In the genomic region with DNA sequence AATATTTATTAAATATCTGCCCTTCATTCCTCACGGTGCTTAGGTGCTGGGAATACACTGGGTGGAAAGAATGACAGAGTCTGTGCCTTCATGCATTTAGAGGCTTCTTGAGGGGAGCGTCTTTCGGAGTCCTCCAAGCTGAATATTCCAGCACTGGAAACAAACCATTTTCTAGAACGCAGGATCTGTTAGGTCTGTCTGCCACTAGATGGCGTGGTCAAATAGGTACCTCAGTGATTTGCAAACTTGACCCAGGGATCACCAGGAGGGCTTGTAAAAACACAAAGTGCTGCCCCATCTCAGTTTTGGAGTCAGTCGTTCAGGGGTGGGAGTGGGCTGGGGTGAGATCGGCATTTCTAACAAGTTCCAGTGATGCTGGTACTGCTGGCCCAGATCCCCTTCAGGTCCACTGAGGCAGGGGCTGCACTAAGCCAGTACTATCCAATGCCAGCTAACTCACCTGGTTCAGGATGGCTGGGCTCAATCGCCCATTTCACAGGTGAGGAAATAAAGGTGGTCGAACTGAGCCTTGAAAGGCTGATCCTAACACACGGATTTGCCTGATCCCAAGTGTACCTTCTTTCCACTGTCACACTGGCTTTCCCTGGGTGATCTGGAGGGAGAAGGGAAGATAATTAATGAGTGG, we compare ENCODE assay signal across 8 cellular contexts. TPM values are rescaled to one million over a fixed set of nuclear protein-coding genes. Genes with fewer than 3 reads are reported as not detected.
DNase-seq lines count a peak whose midpoint lies in the region; ATAC-seq, FAIRE-seq and TF ChIP-seq lines count a peak whose summit lies in the region.

No MANE protein-coding gene starts in this region.

- H3K18ac ChIP-seq in H1 (ENCODE audit: extremely low read depth, low read length): no peak overlapping the region

- H2BK12ac ChIP-seq in H1 (ENCODE audit: low read depth, low read length): 0 out of 2 replicates have a peak overlapping the region, but pooled peaks have one; percentile 12

- H2AFZ ChIP-seq in OCI-LY1 (ENCODE audit: low read length) (no peak overlapping the region), H1 (ENCODE audit: low read length) (no peak overlapping the region), neural cell (ENCODE audit: low read depth, low read length) (no peak overlapping the region)

- no peak overlapping the region for H4K8ac ChIP-seq in H1 (ENCODE audit: extremely low read depth, insufficient read depth, low read length)

- H3K79me1 ChIP-seq in H1 (ENCODE audit: low read depth, low read length): peaks cover 2% of the 10 kb centered on the region

- H3K79me2 ChIP-seq in OCI-LY1 (ENCODE audit: insufficient read depth, low read length) (no peaks in the 10 kb centered on the region), H1 (ENCODE audit: control insufficient read depth in 1 of 2, insufficient read depth in 2 of 2, low read length in 2 of 2) (peaks cover 0 to 2% of the 10 kb centered on the region in 2 experiments; a peak in 1 of 4 replicates), neural cell (replicated peaks; ENCODE audit: insufficient read depth, low read length) (peaks cover 60% of the 10 kb centered on the region)

- H3K27ac ChIP-seq in OCI-LY1 (ENCODE audit: low read depth, low read length, poor library complexity, severe bottlenecking) (no peak overlapping the region), H1 (ENCODE audit: low read depth, low read length) (no peak overlapping the region), neural cell (ENCODE audit: low read length) (no peak overlapping the region), vagina (no peak overlapping the region)

- no peak overlapping the region for H2BK15ac ChIP-seq in H1 (ENCODE audit: low read length)

- H2BK120ac ChIP-seq in H1 (replicated peaks; ENCODE audit: low read depth, low read length): no peak overlapping the region

- H3K23ac ChIP-seq in H1 (ENCODE audit: insufficient read length): no peak overlapping the region

- no peaks in the 10 kb centered on the region for H3K23me2 ChIP-seq in H1 (ENCODE audit: low read depth, low read length)

- H4K91ac ChIP-seq in H1 (replicated peaks; ENCODE audit: insufficient read length, low read length): no peak overlapping the region

- no peak overlapping the region for H2AK5ac ChIP-seq in H1 (ENCODE audit: low read depth, low read length)

- TF ChIP-seq POLR2A in H1 (IDR thresholded peaks at IDR 0.05; ENCODE audit: control extremely low read depth in 1 of 2, low read depth in 2 of 2, low read length in 2 of 2) (no peak), vagina (IDR thresholded peaks at IDR 0.05) (no peak)

- H3K9ac ChIP-seq in OCI-LY1 (ENCODE audit: low read length) (no peak overlapping the region), H1 (replicated peaks in 1 of 4; ENCODE audit: extremely low read depth in 1 of 4, low read depth in 3 of 4, low read length in 3 of 4) (no peak overlapping the region), neural cell (ENCODE audit: low read length) (no peak overlapping the region)

- no peaks in the 10 kb centered on the region for H4K20me1 ChIP-seq in OCI-LY1 (ENCODE audit: insufficient read depth, low read length)
- peaks cover 0 to 5% of the 10 kb centered on the region in 2 experiments for H4K20me1 ChIP-seq in H1 (replicated peaks in 1 of 2; ENCODE audit: control insufficient read depth in 1 of 2, insufficient read depth in 2 of 2, low read length in 2 of 2)
- no peaks in the 10 kb centered on the region for H4K20me1 ChIP-seq in neural cell (ENCODE audit: insufficient read depth)

- H3K14ac ChIP-seq in H1 (ENCODE audit: insufficient read length): no peak overlapping the region

- intact Hi-C loops in vagina (cut with DNase I): no loop called here

- DNase-seq in AG09309 (ENCODE audit: low read depth) (peak; percentile 24), H1 (ENCODE audit: low read depth in 1 of 2, low spot score in 2 of 2) (no peak), vagina (ENCODE audit: extremely low spot score in 2 of 2) (no peak)
- no peak for DNase-seq in activated CD4-positive, CD25-positive, alpha-beta regulatory T cell treated with anti-CD3 and anti-CD28 coated beads, Interleukin-2, amount 50 U/mL, for 72 hours

- H4K5ac ChIP-seq in H1 (ENCODE audit: insufficient read length, low read depth, low read length): no peak overlapping the region

- no peak overlapping the region for H3K4ac ChIP-seq in H1 (replicated peaks; ENCODE audit: insufficient read length, low read depth, low read length)

- H3K56ac ChIP-seq in H1 (replicated peaks; ENCODE audit: insufficient read length, low read depth, low read length): no peak overlapping the region

- H3K27me3 ChIP-seq in OCI-LY1 (ENCODE audit: insufficient read depth, low read length) (no peaks in the 10 kb centered on the region), H1 (replicated peaks in 1 of 4; ENCODE audit: control insufficient read depth in 3 of 4, extremely low read depth in 1 of 4, insufficient read depth in 3 of 4, low read length in 3 of 4) (no peaks in the 10 kb centered on the region), neural cell (ENCODE audit: insufficient read depth, low read depth, low read length) (no peaks in the 10 kb centered on the region), vagina (no peaks in the 10 kb centered on the region)

- peak; percentile 71 for FAIRE-seq in H1 (lab: Jason Lieb, UNC)

- no peak overlapping the region for H2BK5ac ChIP-seq in H1 (ENCODE audit: low read depth, low read length)

- TF ChIP-seq RAD21 in H1 (IDR thresholded peaks at IDR 0.05 in 1 of 2, conservative IDR thresholded peaks at IDR 0.05 in 1 of 2; ENCODE audit: low read depth in 2 of 2, low read length in 2 of 2) (peak; percentile 37 to 60; a peak in 3 of 4 replicates), neural cell (conservative IDR thresholded peaks at IDR 0.05) (no peak)

- POLR2A ChIA-PET in H1 (lab: Charles Lee; ENCODE audit: partially characterized antibody): interaction anchor here (1.6 kb wide), 1 partner anchor 14 kb away, joined by 4 read pairs; no protein-coding TSS in a partner anchor

- TF ChIP-seq EP300 in H1 (IDR thresholded peaks at IDR 0.05; ENCODE audit: borderline replicate concordance in 1 of 2, low read depth in 2 of 2, low read length in 2 of 2) (no peak), neural cell (conservative IDR thresholded peaks at IDR 0.05; ENCODE audit: poor library complexity, severe bottlenecking) (no peak)

- H3K9me2 ChIP-seq in OCI-LY1 (ENCODE audit: low read depth, low read length) (no peaks in the 10 kb centered on the region), neural cell (ENCODE audit: insufficient read depth, low read length) (no peaks in the 10 kb centered on the region)

- H3K9me3 ChIP-seq in OCI-LY1 (ENCODE audit: low read length) (no peaks in the 10 kb centered on the region), H1 (ENCODE audit: insufficient read depth in 2 of 2, low read depth in 1 of 2, low read length in 1 of 2) (no peaks in the 10 kb centered on the region), neural cell (ENCODE audit: low read length) (peaks cover 3% of the 10 kb centered on the region), vagina (no peaks in the 10 kb centered on the region)

- WGBS in H1 (ENCODE audit: extremely low coverage in 1 of 2, insufficient coverage in 1 of 2, insufficient read length in 1 of 2, insufficient replicate concordance in 2 of 2, low coverage in 1 of 2, low lambda C conversion rate in 2 of 2, missing lambda C conversion rate in 1 of 2), 2 experiments: 55% methylated on average over 10 of the region's 10 CpGs; no CpG with 5 or more reads in 1 of the 2 experiments

- H3K36me3 ChIP-seq in OCI-LY1 (ENCODE audit: insufficient read depth, low read length) (no peaks in the 10 kb centered on the region), H1 (ENCODE audit: control insufficient read depth in 2 of 4, insufficient read depth in 4 of 4, low read length in 3 of 4) (no peaks in the 10 kb centered on the region), neural cell (ENCODE audit: insufficient read depth, low read length) (no peaks in the 10 kb centered on the region), vagina (no peaks in the 10 kb centered on the region)

- TF ChIP-seq CTCF in AG09309 (IDR thresholded peaks at IDR 0.05; ENCODE audit: control insufficient read depth, insufficient read depth, low read depth, low read length, missing control alignments) (peak; percentile 78), GM12875 (IDR thresholded peaks at IDR 0.05; ENCODE audit: borderline replicate concordance, insufficient read depth, low read depth, low read length) (peak; percentile 76), OCI-LY1 (IDR thresholded peaks at IDR 0.05; ENCODE audit: low read length) (peak; percentile 63), H1 (IDR thresholded peaks at IDR 0.05; ENCODE audit: control extremely low read depth in 1 of 3, insufficient read depth in 1 of 3, low read depth in 1 of 3, low read length in 3 of 3) (peak; percentile 38 to 85 (median 65)), neural cell (IDR thresholded peaks at IDR 0.05; ENCODE audit: poor library complexity, severe bottlenecking) (peak; percentile 23), vagina (IDR thresholded peaks at IDR 0.05) (no peak)

- no peaks in the 10 kb centered on the region for H3F3A ChIP-seq in OCI-LY1 (ENCODE audit: insufficient read depth, low read length)
- no peaks in the 10 kb centered on the region for H3F3A ChIP-seq in neural cell (ENCODE audit: insufficient read depth, low read length, poor library complexity, severe bottlenecking)

- CTCF ChIA-PET in H1 (lab: Charles Lee; ENCODE audit: partially characterized antibody): interaction anchor here (0.7 to 4.9 kb wide), 19 partner anchors 10 to 434 kb away, joined by 3 to 42 read pairs (median 4); no protein-coding TSS in a partner anchor

- H3K4me3 ChIP-seq in AG09309 (ENCODE audit: control insufficient read depth, low read depth, low read length): no peak overlapping the region
- no peak overlapping the region for H3K4me3 ChIP-seq in GM12875 (ENCODE audit: low read depth, low read length)
- no peak overlapping the region for H3K4me3 ChIP-seq in OCI-LY1 (ENCODE audit: low read depth, low read length, poor library complexity, severe bottlenecking)
- no peak overlapping the region for H3K4me3 ChIP-seq in H1 (ENCODE audit: extremely low read depth in 1 of 4, insufficient read depth in 2 of 4, low read depth in 3 of 4, low read length in 4 of 4)
- no peak overlapping the region for H3K4me3 ChIP-seq in neural cell (ENCODE audit: low read length)
- H3K4me3 ChIP-seq in vagina: no peak overlapping the region

- no peak for ATAC-seq in GM19351 (IDR thresholded peaks at IDR 0.05; ENCODE audit: unreplicated experiment)

- H3K4me2 ChIP-seq in OCI-LY1 (ENCODE audit: low read length) (no peak overlapping the region), H1 (ENCODE audit: insufficient read depth in 1 of 2, low read depth in 2 of 2, low read length in 2 of 2) (no peak overlapping the region), neural cell (ENCODE audit: low read length) (no peak overlapping the region)

- H3K4me1 ChIP-seq in OCI-LY1 (ENCODE audit: insufficient read depth, low read length, severe bottlenecking) (no peaks in the 10 kb centered on the region), H1 (replicated peaks in 1 of 4; ENCODE audit: control insufficient read depth in 3 of 4, insufficient read depth in 4 of 4, low read length in 3 of 4) (no peaks in the 10 kb centered on the region; a peak in 1 of 7 replicates), vagina (no peaks in the 10 kb centered on the region)

- H2BK20ac ChIP-seq in H1 (ENCODE audit: low read length): no peak overlapping the region; the same call in 1 of the 2 replicates

RNA-seq across cellular contexts. Expression of a gene that starts 14.8 kb away (rescaled TPM):
- total RNA-seq in H1 (2021; fragmentation: NEBNext Ultra II Directional; extraction: Animal tissue kit (Norgen Biotek cat#: 25700)): 13.8 and 14.6 TPM in 2 replicates
- polyA plus RNA-seq in H1 (2011; rRNA removed): 9.5 and 10.0 TPM in 2 replicates
- 7.7 TPM for polyA plus RNA-seq in H1 (2011; cell fraction: cytosol; rRNA removed)
- 13.5 TPM for polyA plus RNA-seq in H1 (2011; cell fraction: nucleus; rRNA removed)
- polyA plus RNA-seq in H1 (2012, experiment 1 of 2): 9.6 to 12.4 TPM (median 10.8 TPM) in 4 replicates
- polyA plus RNA-seq in H1 (2012, experiment 2 of 2): 4.3 TPM
- polyA plus RNA-seq in H1 (2013, experiment 1 of 2): 3.7 TPM
- polyA plus RNA-seq in H1 (2013, experiment 2 of 2): 4.0 TPM
- polyA minus RNA-seq in H1 (2011; rRNA and poly(A)+ RNA removed): 18.9 and 28.1 TPM in 2 replicates
- polyA minus RNA-seq in H1 (2011; cell fraction: cytosol; rRNA and poly(A)+ RNA removed): 7.8 TPM
- polyA minus RNA-seq in H1 (2011; cell fraction: nucleus; rRNA and poly(A)+ RNA removed): 16.1 TPM
- polyA plus RNA-seq in neural cell: 41.2 and 49.8 TPM in 2 replicates
- 63.1 and 69.0 TPM in 2 replicates for polyA minus RNA-seq in neural cell
- total RNA-seq in vagina: 8.1 TPM

Comparison
In these comparisons a context has a peak if more than half of its experiments do, and no peak if none do; other contexts are left out.
1. CTCF ChIP-seq: peak in AG09309 (single experiment), GM12875 (single experiment), OCI-LY1 (single experiment), H1 (3 of 3) and neural cell (single experiment); none in vagina (0 of 3).